In genomic region chr10:34286136-34286739, GRCh38 we compare ENCODE assay signal across 17 cellular contexts.
DNase-seq lines count a peak whose midpoint lies in the region; ATAC-seq and TF ChIP-seq lines count a peak whose summit lies in the region.
"Had no signal": no experiment of that assay in that cellular context is flagged by ENCODE, and none has a peak within 500 bp of the region (broad histone marks: within the 10 kb centered on the region; RNA-seq: fewer than 3 reads in every experiment).

No MANE protein-coding gene starts in this region.

- TF ChIP-seq RAD21 in SK-N-SH (IDR thresholded peaks at IDR 0.05; ENCODE audit: low read length): no peak

- ATAC-seq in stimulated activated naive CD8-positive, alpha-beta T cell treated with anti-CD3 and anti-CD28 coated beads, Interleukin-15, amount 100 ng/mL, for 72 hours: peak; percentile 48
- no peak for ATAC-seq in stimulated activated naive CD8-positive, alpha-beta T cell treated with anti-CD3 and anti-CD28 coated beads, Interleukin-15, Interleukin-2, amounts not matched to agents 100 U/mL and 50 U/mL, for 24 hours
- ATAC-seq in GM19455 (IDR thresholded peaks at IDR 0.05; ENCODE audit: unreplicated experiment): no peak
- no peak for ATAC-seq in GM19397 (IDR thresholded peaks at IDR 0.05; ENCODE audit: unreplicated experiment)
- ATAC-seq: activated CD8-positive, alpha-beta T cell treated with anti-CD3 and anti-CD28 coated beads, Interleukin-2, amount 10 ng/mL, durations not matched to agents 7 days and 5 days; left colon had no signal

- H3F3A ChIP-seq in SK-N-SH (replicated peaks; ENCODE audit: insufficient read depth): peaks cover 23% of the 10 kb centered on the region

- H2AFZ ChIP-seq in SK-N-SH (ENCODE audit: low read depth) (no peak overlapping the region), Karpas-422 (ENCODE audit: low read length) (no peak overlapping the region)

- H3K79me2 ChIP-seq in SK-N-SH (ENCODE audit: insufficient read depth) (no peaks in the 10 kb centered on the region), Karpas-422 (ENCODE audit: low read length) (no peaks in the 10 kb centered on the region)

- H3K9ac ChIP-seq in SK-N-SH (no peak overlapping the region), Karpas-422 (ENCODE audit: low read length) (no peak overlapping the region)

- H3K9me3 Mint-ChIP-seq in stimulated activated naive CD8-positive, alpha-beta T cell treated with anti-CD3 and anti-CD28 coated beads, Interleukin-15, amount 100 ng/mL, for 72 hours: no peaks in the 10 kb centered on the region
- H3K9me3 Mint-ChIP-seq: activated naive CD4-positive, alpha-beta T cell treated with anti-CD3 and anti-CD28 coated beads, Interleukin-2, amount 50 U/mL, for 24 hours had no signal

- H3K27ac Mint-ChIP-seq in stimulated activated naive CD8-positive, alpha-beta T cell treated with anti-CD3 and anti-CD28 coated beads, Interleukin-15, amount 100 ng/mL, for 72 hours: no peak overlapping the region
- H3K27ac Mint-ChIP-seq: activated CD8-positive, alpha-beta T cell treated with anti-CD3 and anti-CD28 coated beads, Interleukin-2, amount 10 ng/mL, durations not matched to agents 7 days and 5 days; activated naive CD4-positive, alpha-beta T cell treated with anti-CD3 and anti-CD28 coated beads, Interleukin-2, amount 50 U/mL, for 24 hours had no signal

- no peaks in the 10 kb centered on the region for H3K9me2 ChIP-seq in SK-N-SH
- 0 out of 2 replicates have a peak, but pooled peaks cover 2% of the 10 kb centered on the region for H3K9me2 ChIP-seq in Karpas-422 (replicated peaks; ENCODE audit: insufficient read depth, low read length)

- H3K4me3 ChIP-seq in SK-N-SH (ENCODE audit: low read depth in 2 of 2, low read length in 1 of 2) (no peak overlapping the region), Karpas-422 (ENCODE audit: low read length) (no peak overlapping the region)
- H3K4me3 ChIP-seq: colonic mucosa, Peyer's patch had no signal

- H3K9me3 ChIP-seq in SK-N-SH (no peaks in the 10 kb centered on the region), Karpas-422 (ENCODE audit: low read length) (no peaks in the 10 kb centered on the region)
- H3K9me3 ChIP-seq: colonic mucosa, Peyer's patch had no signal

- peaks cover 14% of the 10 kb centered on the region for H3K4me1 Mint-ChIP-seq in stimulated activated naive CD8-positive, alpha-beta T cell treated with anti-CD3 and anti-CD28 coated beads, Interleukin-15, amount 100 ng/mL, for 72 hours
- H3K4me1 Mint-ChIP-seq: activated naive CD4-positive, alpha-beta T cell treated with anti-CD3 and anti-CD28 coated beads, Interleukin-2, amount 50 U/mL, for 24 hours had no signal

- peaks cover 11% of the 10 kb centered on the region for H3K27me3 Mint-ChIP-seq in stimulated activated naive CD8-positive, alpha-beta T cell treated with anti-CD3 and anti-CD28 coated beads, Interleukin-15, amount 100 ng/mL, for 72 hours
- H3K27me3 Mint-ChIP-seq: activated naive CD4-positive, alpha-beta T cell treated with anti-CD3 and anti-CD28 coated beads, Interleukin-2, amount 50 U/mL, for 24 hours had no signal

- H3K4me2 ChIP-seq in SK-N-SH: no peak overlapping the region
- H3K4me2 ChIP-seq in Karpas-422 (ENCODE audit: low read depth, low read length, poor library complexity, severe bottlenecking): no peak overlapping the region

- CTCF ChIA-PET in SK-N-SH (lab: Yijun Ruan, JAX): no interaction called here

- 72% methylated on average over 3 of the region's 3 CpGs for WGBS in SK-N-SH (ENCODE audit: low lambda C conversion rate)

- H3K4me3 Mint-ChIP-seq in stimulated activated naive CD8-positive, alpha-beta T cell treated with anti-CD3 and anti-CD28 coated beads, Interleukin-15, amount 100 ng/mL, for 72 hours: no peak overlapping the region
- H3K4me3 Mint-ChIP-seq: activated CD8-positive, alpha-beta T cell treated with anti-CD3 and anti-CD28 coated beads, Interleukin-2, amount 10 ng/mL, durations not matched to agents 7 days and 5 days; activated naive CD4-positive, alpha-beta T cell treated with anti-CD3 and anti-CD28 coated beads, Interleukin-2, amount 50 U/mL, for 24 hours had no signal

- H4K20me1 ChIP-seq in SK-N-SH (ENCODE audit: insufficient read depth) (no peaks in the 10 kb centered on the region), Karpas-422 (ENCODE audit: insufficient read depth, low read depth, low read length) (no peaks in the 10 kb centered on the region)

- H3K27me3 ChIP-seq in SK-N-SH (ENCODE audit: insufficient read depth) (no peaks in the 10 kb centered on the region), Karpas-422 (ENCODE audit: low read length) (no peaks in the 10 kb centered on the region)
- H3K27me3 ChIP-seq: colonic mucosa, Peyer's patch had no signal

- no peak for DNase-seq in stimulated activated naive CD8-positive, alpha-beta T cell treated with anti-CD3 and anti-CD28 coated beads, Interleukin-15, amount 100 ng/mL, for 72 hours
- DNase-seq in stimulated activated naive CD8-positive, alpha-beta T cell treated with anti-CD3 and anti-CD28 coated beads, Interleukin-15, Interleukin-2, amounts not matched to agents 100 U/mL and 50 U/mL, for 24 hours: no peak
- DNase-seq in SK-N-SH: no peak
- peak; percentile 10 for DNase-seq in glomerular visceral epithelial cell (ENCODE audit: extremely low spot score)
- no peak for DNase-seq in amygdala (lab: John Stamatoyannopoulos, UW)
- no peak for DNase-seq in Karpas-422
- DNase-seq: activated CD8-positive, alpha-beta T cell treated with anti-CD3 and anti-CD28 coated beads, Interleukin-2, amount 10 ng/mL, durations not matched to agents 7 days and 5 days; colonic mucosa; DMS79 treated with DMSO at 0.1 percent for 48 hours; left colon; NCI-H2227 treated with DMSO at 0.1 percent for 48 hours; Peyer's patch; stimulated activated CD4-positive, alpha-beta T cell treated with anti-CD3 and anti-CD28 coated beads, Interleukin-15, amount 100 ng/mL, for 24 hours; stimulated activated CD8-positive, alpha-beta memory T cell treated with anti-CD3 and anti-CD28 coated beads, Interleukin-4, amount 100 ng/mL, for 48 hours had no signal

- H3K36me3 ChIP-seq in SK-N-SH (replicated peaks in 1 of 2; ENCODE audit: control insufficient read depth in 1 of 2, insufficient read depth in 2 of 2, low read length in 1 of 2) (no peaks in the 10 kb centered on the region), Karpas-422 (ENCODE audit: insufficient read depth, low read length) (no peaks in the 10 kb centered on the region)
- H3K36me3 ChIP-seq: colonic mucosa, Peyer's patch had no signal

- no peak for TF ChIP-seq EP300 in SK-N-SH (IDR thresholded peaks at IDR 0.05; ENCODE audit: borderline replicate concordance in 1 of 2, low read depth in 1 of 2, low read length in 1 of 2)

- peaks cover 5 to 9% of the 10 kb centered on the region in 2 experiments; a peak in 3 of 4 replicates for H3K4me1 ChIP-seq in SK-N-SH (ENCODE audit: control insufficient read depth in 1 of 2, insufficient read depth in 2 of 2, low read depth in 1 of 2, low read length in 1 of 2)
- H3K4me1 ChIP-seq in Karpas-422 (ENCODE audit: low read length): no peaks in the 10 kb centered on the region
- H3K4me1 ChIP-seq: colonic mucosa, Peyer's patch had no signal

- H3K27ac ChIP-seq in SK-N-SH (ENCODE audit: low read depth in 2 of 2, low read length in 1 of 2) (peak overlapping the region in 1 of 2 experiments; percentile 10; a peak in 1 of 4 replicates), Karpas-422 (ENCODE audit: low read length) (no peak overlapping the region)
- H3K27ac ChIP-seq: colonic mucosa, Peyer's patch had no signal

- POLR2A ChIA-PET in SK-N-SH (lab: Yijun Ruan, JAX): no interaction called here

- TF ChIP-seq CTCF in SK-N-SH (IDR thresholded peaks at IDR 0.05): no peak

TF ChIP-seq in SK-N-SH, 30 proteins besides CTCF, POLR2A, EP300 and RAD21 (continues in another document):
- TF ChIP-seq REST (IDR thresholded peaks at IDR 0.05; ENCODE audit: low read depth, low read length) (no peak), TAF1 (IDR thresholded peaks at IDR 0.05; ENCODE audit: borderline replicate concordance, low read depth, low read length) (no peak), CHD2 (IDR thresholded peaks at IDR 0.05; ENCODE audit: low read length, partially characterized antibody) (no peak), YY1 (IDR thresholded peaks at IDR 0.05; ENCODE audit: low read depth) (no peak), MEF2A (IDR thresholded peaks at IDR 0.05; ENCODE audit: borderline replicate concordance, low read depth) (no peak), USF2 (IDR thresholded peaks at IDR 0.05; ENCODE audit: borderline replicate concordance, low read depth, low read length) (no peak), FOXM1 (IDR thresholded peaks at IDR 0.05; ENCODE audit: low read depth) (no peak), NFIC (IDR thresholded peaks at IDR 0.05; ENCODE audit: borderline replicate concordance) (no peak), RXRA (IDR thresholded peaks at IDR 0.05; ENCODE audit: borderline replicate concordance, low read depth) (no peak)
